Comparison of ENCODE assay signal across 14 cellular contexts in the genomic region with DNA sequence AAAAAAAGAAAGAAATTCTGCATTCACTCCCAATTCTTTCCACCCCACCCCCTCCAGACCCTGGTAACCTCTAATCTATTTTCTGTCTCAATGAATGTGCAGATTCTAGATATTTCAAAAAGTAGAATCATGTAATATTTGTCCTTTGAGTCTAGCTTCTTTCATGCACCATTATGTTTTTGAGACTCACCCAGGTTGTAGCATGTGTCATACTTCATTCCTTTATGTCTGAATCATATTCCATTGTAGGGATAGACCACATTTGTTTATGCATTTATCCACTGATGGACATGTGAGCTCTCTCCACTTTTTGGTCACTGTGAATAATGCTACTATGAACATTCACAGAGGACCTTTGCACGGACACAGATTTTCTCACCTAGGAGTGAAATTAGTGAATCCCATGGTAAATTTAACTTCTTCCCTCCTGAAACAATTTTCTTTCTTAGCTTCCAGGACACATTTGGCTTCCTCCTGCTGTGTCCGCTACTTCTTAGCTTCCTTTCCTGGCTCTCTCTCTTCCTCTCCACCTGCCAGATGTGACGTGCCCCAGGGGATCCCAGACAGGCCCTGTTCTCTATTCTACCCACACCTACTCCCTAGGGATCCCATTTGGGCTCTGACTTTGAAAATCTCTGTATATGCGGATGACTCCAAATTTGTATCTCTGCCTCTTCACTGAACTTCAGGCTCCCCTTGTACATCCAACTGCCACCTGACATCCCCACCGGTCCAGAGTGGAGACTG. TPM values are rescaled to one million over a fixed set of nuclear protein-coding genes. Genes with fewer than 3 reads are reported as not detected.
A peak's percentile ranks its signal among the peaks of the same experiment; 100 is the strongest.
DNase-seq lines count a peak whose midpoint lies in the region; ATAC-seq and TF ChIP-seq lines count a peak whose summit lies in the region.
"Had no signal": no experiment of that assay in that cellular context is flagged by ENCODE, and none has a peak within 500 bp of the region (broad histone marks: within the 10 kb centered on the region; RNA-seq: fewer than 3 reads in every experiment).

No MANE protein-coding gene starts in this region.

- no peak overlapping the region for H3K4me3 ChIP-seq in BE2C (ENCODE audit: low read depth, low read length)
- H3K4me3 ChIP-seq in MG63, result no peak overlapping the region
- H3K4me3 ChIP-seq in mammary epithelial cell (replicated peaks in 1 of 3; ENCODE audit: insufficient read depth in 1 of 3, low read depth in 2 of 3, low read length in 3 of 3), result no peak overlapping the region
- H3K4me3 ChIP-seq in lower leg skin (ENCODE audit: low read depth, poor library complexity, severe bottlenecking), result no peak overlapping the region

- no peaks in the 10 kb centered on the region for H3K4me1 ChIP-seq in BE2C
- peaks cover 8% of the 10 kb centered on the region for H3K4me1 ChIP-seq in mammary epithelial cell (ENCODE audit: insufficient read depth, low read length)

- CTCF ChIA-PET in mammary epithelial cell (lab: Charles Lee; ENCODE audit: low non-redundant PET), result interaction anchor here (0.8 kb wide), 1 partner anchor 240 kb away, joined by 3 read pairs; no protein-coding TSS in a partner anchor

- H3K9ac ChIP-seq in mammary epithelial cell (ENCODE audit: insufficient read depth, low read length), result no peak overlapping the region

- in situ Hi-C loops in mammary epithelial cell (cut with MboI; ENCODE audit: low sequenced_read_pairs in 2 of 2), result no loop called here

- no peaks in the 10 kb centered on the region for H3K79me2 ChIP-seq in mammary epithelial cell (ENCODE audit: insufficient read depth, low read length)

- H3K9me3 ChIP-seq in BE2C (no peaks in the 10 kb centered on the region), MG63 (peaks cover 15% of the 10 kb centered on the region), mammary epithelial cell (replicated peaks; ENCODE audit: insufficient read depth, low read length) (no peaks in the 10 kb centered on the region)

- dilution Hi-C loops in mammary epithelial cell (cut with HindIII; ENCODE audit: low sequenced_read_pairs), result no loop called here

- intact Hi-C loops in mammary epithelial cell (cut with micrococcal nuclease) (loop anchor here (5.0 kb wide), 1 partner anchor 55 kb away; no protein-coding TSS in a partner anchor), lower leg skin (cut with DNase I; ENCODE audit: low total_unique reads) (no loop called here)

- TF ChIP-seq CTCF in BE2C (IDR thresholded peaks at IDR 0.05; ENCODE audit: low read depth, low read length) (no peak), mammary epithelial cell (conservative IDR thresholded peaks at IDR 0.05 in 1 of 2, IDR thresholded peaks at IDR 0.05 in 1 of 2; ENCODE audit: extremely low read depth in 1 of 2, insufficient read depth in 1 of 2, low read depth in 1 of 2, low read length in 2 of 2) (no peak), lower leg skin (IDR thresholded peaks at IDR 0.05) (no peak)

- 15% methylated on average over 4 of the region's 5 CpGs for WGBS in mammary epithelial cell (ENCODE audit: low coverage, missing lambda C conversion rate)
- WGBS in lower leg skin, 2 donors, result 44 to 49% methylated on average over 5 of the region's 5 CpGs

- BruUV-seq in mammary epithelial cell (replicated peaks; lab: Mats Ljungman, UMichigan), result TSS peak; percentile 97

- H3K27me3 ChIP-seq in BE2C (no peaks in the 10 kb centered on the region), MG63 (no peaks in the 10 kb centered on the region), mammary epithelial cell (ENCODE audit: insufficient read depth, low read length) (no peaks in the 10 kb centered on the region)

- no peak for TF ChIP-seq POLR2A in lower leg skin (IDR thresholded peaks at IDR 0.05)

- H3K4me2 ChIP-seq in mammary epithelial cell (ENCODE audit: insufficient read depth, low read depth, low read length), result peak overlapping the region; percentile 43

- DNase-seq in BE2C (peak; percentile 21), MG63 (peak; percentile 47), mammary epithelial cell (peak; percentile 76), myocyte (ENCODE audit: low read depth) (peak; percentile 85), NCI-H128 (lab: John Stamatoyannopoulos, UW; ENCODE audit: unreplicated experiment) (no peak), lower leg skin (ENCODE audit: low spot score in 2 of 2) (no peak)
- DNase-seq: activated naive CD4-positive, alpha-beta T cell treated with anti-CD3 and anti-CD28 coated beads, Interleukin-2, amount 10 ng/mL, durations not matched to agents 7 days and 5 days; DND-41; hypothalamus; NCI-H2029 treated with DMSO at 0.1 percent for 48 hours; stimulated activated naive CD4-positive, alpha-beta T cell; T-helper 9 cell had no signal

- no peak overlapping the region for H2AFZ ChIP-seq in mammary epithelial cell (ENCODE audit: low read depth, low read length)

- H3K36me3 ChIP-seq in BE2C, result no peaks in the 10 kb centered on the region
- H3K36me3 ChIP-seq in MG63, result no peaks in the 10 kb centered on the region
- no peaks in the 10 kb centered on the region for H3K36me3 ChIP-seq in mammary epithelial cell (ENCODE audit: insufficient read depth, low read length)

- no peaks in the 10 kb centered on the region for H4K20me1 ChIP-seq in mammary epithelial cell (ENCODE audit: insufficient read depth, low read length)

- peak overlapping the region; percentile 66 for H3K27ac ChIP-seq in mammary epithelial cell (ENCODE audit: insufficient read depth, low read depth, low read length)

- ATAC-seq in HG02938 (IDR thresholded peaks at IDR 0.05; ENCODE audit: unreplicated experiment) (no peak), GM21526 (IDR thresholded peaks at IDR 0.05; ENCODE audit: low FRiP score, unreplicated experiment) (no peak)

RNA-seq across cellular contexts. Expression of gene ARFGEF2, which starts 24.0 kb away (rescaled TPM):
- polyA plus RNA-seq in BE2C (2012; ENCODE audit: insufficient read depth, insufficient read length, low read depth), result 16.8 TPM
- total RNA-seq in MG63 (2014; rRNA removed; shearing (Covaris generic); ENCODE audit: low replicate concordance), result 17.9 and 22.5 TPM in 2 replicates
- total RNA-seq in mammary epithelial cell (10 to 100 TPM; 27.7 to 36.0 TPM), myocyte (27.6 and 36.3 TPM in 2 replicates), lower leg skin (10 to 100 TPM; 27.2 to 45.1 (median 35.3) TPM)
- polyA plus RNA-seq in mammary epithelial cell, result 10.4 TPM
- 48.7 TPM for polyA minus RNA-seq in mammary epithelial cell
- 9.9 TPM for polyA plus RNA-seq in myocyte (2012)

Comparison
In these comparisons a context has a peak if more than half of its experiments do, and no peak if none do; other contexts are left out.
1. DNase-seq: peak in BE2C (single experiment), MG63 (single experiment), mammary epithelial cell (single experiment) and myocyte (single experiment); none in NCI-H128 (single experiment) and lower leg skin (0 of 2).